In genomic region chr16:67336111-67336510, GRCh38 we compare ENCODE assay signal across 26 cellular contexts. TPM values are rescaled to one million over a fixed set of nuclear protein-coding genes. Genes with fewer than 3 reads are reported as not detected.
"Had no signal": no experiment of that assay in that cellular context is flagged by ENCODE, and none has a peak within 500 bp of the region (broad histone marks: within the 10 kb centered on the region; RNA-seq: fewer than 3 reads in every experiment).

No MANE protein-coding gene starts in this region.

- H3K4me1 ChIP-seq: left ventricle myocardium inferior, right atrium auricular region, right lobe of liver, stomach, testis, thyroid gland, transverse colon, upper lobe of left lung, vagina had no signal

- H3K27me3 ChIP-seq: ovary, right atrium auricular region, right lobe of liver, stomach, testis, thyroid gland, transverse colon, upper lobe of left lung, vagina had no signal

- H3K9me3 ChIP-seq: ovary, right atrium auricular region, right lobe of liver, testis, thyroid gland, vagina had no signal

- DNase-seq: hypothalamus; immature natural killer cell; kidney; left ventricle myocardium inferior; mesendoderm; naive thymus-derived CD4-positive, alpha-beta T cell; ovary; right lobe of liver; stimulated activated CD4-positive, alpha-beta T cell treated with anti-CD3 and anti-CD28 coated beads, Interleukin-1b, Interleukin-23, amount 100 ng/mL, for 48 hours; stimulated activated CD4-positive, alpha-beta T cell treated with anti-CD3 and anti-CD28 coated beads, Interleukin-2, amount 100 ng/mL, for 48 hours; stimulated activated CD4-positive, alpha-beta T cell treated with anti-CD3 and anti-CD28 coated beads, Interleukin-4, amount 100 ng/mL, for 4 hours; stimulated activated CD8-positive, alpha-beta memory T cell treated with anti-CD3 and anti-CD28 coated beads, Interleukin-4, amount 100 ng/mL, for 48 hours; stimulated activated naive CD8-positive, alpha-beta T cell treated with anti-CD3 and anti-CD28 coated beads, Interleukin-15, Interleukin-2, amounts not matched to agents 100 U/mL and 50 U/mL, for 24 hours; stomach; testis; thyroid gland; transverse colon; upper lobe of left lung had no signal

- H3K27ac ChIP-seq: left ventricle myocardium inferior, ovary, right atrium auricular region, right lobe of liver, stomach, testis, thyroid gland, transverse colon, upper lobe of left lung, vagina had no signal

- H3K4me3 ChIP-seq: left ventricle myocardium inferior, lung, ovary, right atrium auricular region, right lobe of liver, smooth muscle cell, stomach, testis, thyroid gland, transverse colon, upper lobe of left lung, vagina had no signal

- H3K36me3 ChIP-seq: left ventricle myocardium inferior, ovary, right atrium auricular region, right lobe of liver, stomach, thyroid gland, transverse colon, upper lobe of left lung, vagina had no signal

- ATAC-seq: naive thymus-derived CD4-positive, alpha-beta T cell; natural killer cell treated with Interleukin-12 subunit alpha and Interleukin-12 subunit beta and Interleukin-15 and Interleukin-18, amount 100 ng/mL, for 72 hours; right lobe of liver; stimulated activated memory B cell treated with anti-CD40 and anti-IgM and Interleukin-4, amounts not matched to agents 10 μg/mL and 1 μg/mL and 100 μg/mL, for 72 hours; stimulated activated naive CD8-positive, alpha-beta T cell treated with anti-CD3 and anti-CD28 coated beads, Interleukin-15, Interleukin-2, amounts not matched to agents 100 U/mL and 50 U/mL, for 24 hours had no signal

RNA-seq across cellular contexts. Expression of gene LRRC36, which starts 9.5 kb away (rescaled TPM):
- total RNA-seq: left ventricle myocardium inferior, myocyte, right lobe of liver, skeletal muscle tissue, smooth muscle cell, vagina had no signal
- polyA plus RNA-seq: immature natural killer cell; naive thymus-derived CD4-positive, alpha-beta T cell had no signal

RNA-seq across cellular contexts. Expression of gene KCTD19, which starts 9.6 kb away (rescaled TPM):
- total RNA-seq: left ventricle myocardium inferior, myocyte, right lobe of liver, skeletal muscle tissue, transverse colon, vagina had no signal
- polyA plus RNA-seq: immature natural killer cell; naive thymus-derived CD4-positive, alpha-beta T cell had no signal
